In the genomic region with DNA sequence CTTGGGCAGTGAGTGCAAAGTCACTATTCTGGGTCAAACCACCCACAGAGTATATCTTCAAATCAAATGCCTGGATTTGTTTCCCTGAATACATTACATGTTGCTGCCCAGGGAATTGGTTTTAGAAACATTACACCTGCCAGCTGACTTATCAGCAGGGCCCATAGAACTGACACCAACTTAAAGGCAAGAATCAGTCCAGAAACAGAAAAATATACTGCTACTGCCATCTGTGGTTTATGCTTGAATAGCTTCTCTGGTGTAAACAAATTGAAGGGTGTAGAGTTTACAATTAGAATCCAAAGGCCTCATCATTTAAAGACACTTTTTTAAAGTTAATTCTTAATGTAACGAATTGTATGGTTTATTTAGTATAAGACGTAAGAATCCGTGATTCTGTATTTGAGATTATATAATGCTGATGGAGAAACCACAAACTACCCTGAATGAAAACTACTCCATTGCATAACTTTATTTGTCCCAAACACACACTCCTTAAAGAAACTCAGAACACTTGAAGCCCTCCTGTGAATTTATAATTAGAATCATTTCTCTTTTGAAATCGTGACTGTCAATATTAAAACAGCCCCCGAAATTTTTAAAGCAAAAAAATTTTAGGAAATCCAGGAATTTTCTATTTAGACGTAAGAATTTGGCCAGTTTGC, we compare ENCODE assay signal across 8 cellular contexts. TPM values are rescaled to one million over a fixed set of nuclear protein-coding genes. Genes with fewer than 3 reads are reported as not detected.
A peak's percentile ranks its signal among the peaks of the same experiment; 100 is the strongest.
DNase-seq lines count a peak whose midpoint lies in the region; ATAC-seq, FAIRE-seq and TF ChIP-seq lines count a peak whose summit lies in the region.

No MANE protein-coding gene starts in this region.

- peak overlapping the region; percentile 5 for H3K27ac ChIP-seq in OCI-LY1 (ENCODE audit: low read depth, low read length, poor library complexity, severe bottlenecking)
- no peak overlapping the region for H3K27ac ChIP-seq in foreskin keratinocyte

- H3K27me3 ChIP-seq in OCI-LY1 (ENCODE audit: insufficient read depth, low read length) = no peaks in the 10 kb centered on the region
- H3K27me3 ChIP-seq in foreskin keratinocyte = peaks cover 54% of the 10 kb centered on the region

- H3K9me3 ChIP-seq in OCI-LY1 (ENCODE audit: low read length) = no peaks in the 10 kb centered on the region

- TF ChIP-seq CTCF in AG09319 (IDR thresholded peaks at IDR 0.05; ENCODE audit: low read depth, low read length) (peak; percentile 4), OCI-LY1 (IDR thresholded peaks at IDR 0.05; ENCODE audit: low read length) (peak; percentile 53), foreskin keratinocyte (conservative IDR thresholded peaks at IDR 0.05) (peak; percentile 57)

- H3K27ac Mint-ChIP-seq in activated CD4-positive, alpha-beta T cell treated with anti-CD3 and anti-CD28 coated beads for 36 hours = no peak overlapping the region

- POLR2A ChIA-PET in activated CD4-positive, alpha-beta T cell treated with anti-CD3 and anti-CD28 coated beads for 36 hours (lab: Charles Lee) = no interaction called here

- H3K4me3 Mint-ChIP-seq in activated CD4-positive, alpha-beta T cell treated with anti-CD3 and anti-CD28 coated beads for 36 hours = no peak overlapping the region

- no peaks in the 10 kb centered on the region for H4K20me1 ChIP-seq in OCI-LY1 (ENCODE audit: insufficient read depth, low read length)

- H2AFZ ChIP-seq in OCI-LY1 (ENCODE audit: low read length) = no peak overlapping the region

- H3K9ac ChIP-seq in OCI-LY1 (ENCODE audit: low read length) = no peak overlapping the region

- H3K4me2 ChIP-seq in OCI-LY1 (ENCODE audit: low read length) = peak overlapping the region; percentile 34; the same call in 1 of the 2 replicates

- H3K79me2 ChIP-seq in OCI-LY1 (ENCODE audit: insufficient read depth, low read length) = peaks cover 4% of the 10 kb centered on the region; the same call in 1 of the 2 replicates

- CTCF ChIA-PET in activated CD4-positive, alpha-beta T cell treated with anti-CD3 and anti-CD28 coated beads for 36 hours (lab: Charles Lee) = interaction anchor here (0.7 to 2.2 kb wide), 11 partner anchors 8 to 148 kb away, joined by 3 to 9 read pairs (median 4); partner anchors contain the start of gene WDR38

- ATAC-seq in foreskin keratinocyte (no peak), GM19035 (IDR thresholded peaks at IDR 0.05; ENCODE audit: unreplicated experiment) (no peak)
- ATAC-seq in activated CD4-positive, alpha-beta T cell treated with anti-CD3 and anti-CD28 coated beads for 36 hours = no peak

- no peaks in the 10 kb centered on the region for H3K9me2 ChIP-seq in OCI-LY1 (ENCODE audit: low read depth, low read length)

- intact Hi-C loops in activated CD4-positive, alpha-beta T cell treated with anti-CD3 and anti-CD28 coated beads for 36 hours (cut with DNase I, micrococcal nuclease) = loop anchor here (2.0 to 5.0 kb wide), 2 partner anchors 52 to 53 kb away; no protein-coding TSS in a partner anchor

- peak; percentile 42 for FAIRE-seq in GM19239 (lab: Jason Lieb, UNC)

- H3K36me3 ChIP-seq in OCI-LY1 (ENCODE audit: insufficient read depth, low read length) = no peaks in the 10 kb centered on the region

- DNase-seq in AG09319 (ENCODE audit: extremely low read depth, low read depth) (no peak), GM19239 (ENCODE audit: insufficient read length, low spot score) (no peak), foreskin keratinocyte (no peak), KG1 (lab: John Stamatoyannopoulos, UW) (no peak)
- no peak for DNase-seq in activated CD4-positive, alpha-beta T cell treated with anti-CD3 and anti-CD28 coated beads for 36 hours
- no peak for DNase-seq in activated T-cell treated with anti-CD3 and anti-CD28 coated beads, Interleukin-2, amount 50 U/mL, for 48 hours

- peak overlapping the region; percentile 7 for H3K4me3 ChIP-seq in OCI-LY1 (ENCODE audit: low read depth, low read length, poor library complexity, severe bottlenecking)

- H3K9me3 Mint-ChIP-seq in activated CD4-positive, alpha-beta T cell treated with anti-CD3 and anti-CD28 coated beads for 36 hours (ENCODE audit: low read depth) = no peaks in the 10 kb centered on the region

- no peaks in the 10 kb centered on the region for H3K36me3 Mint-ChIP-seq in activated CD4-positive, alpha-beta T cell treated with anti-CD3 and anti-CD28 coated beads for 36 hours (ENCODE audit: low read depth)

- H3K4me1 ChIP-seq in OCI-LY1 (ENCODE audit: insufficient read depth, low read length, severe bottlenecking) (peaks cover 63% of the 10 kb centered on the region), foreskin keratinocyte (no peaks in the 10 kb centered on the region)

- no peaks in the 10 kb centered on the region; the same call in 1 of the 2 replicates for H3F3A ChIP-seq in OCI-LY1 (ENCODE audit: insufficient read depth, low read length)

- H3K27me3 Mint-ChIP-seq in activated CD4-positive, alpha-beta T cell treated with anti-CD3 and anti-CD28 coated beads for 36 hours = peaks cover 60% of the 10 kb centered on the region

- H3K4me1 Mint-ChIP-seq in activated CD4-positive, alpha-beta T cell treated with anti-CD3 and anti-CD28 coated beads for 36 hours = peaks cover 10% of the 10 kb centered on the region

RNA-seq across cellular contexts. Expression of gene NR6A1, which starts 6.2 kb away (rescaled TPM):
- total RNA-seq in foreskin keratinocyte = 0.68 and 1.0 TPM in 2 replicates
- polyA plus RNA-seq in foreskin keratinocyte = 0.18 and 0.39 TPM in 2 replicates
- 1 to 10 TPM in 1 of 2 experiments, under 1 TPM in 1; 0.82 to 1.1 TPM for total RNA-seq in activated CD4-positive, alpha-beta T cell treated with anti-CD3 and anti-CD28 coated beads for 36 hours

RNA-seq across cellular contexts. Expression of gene OLFML2A, which starts 12.0 kb away (rescaled TPM):
- 1.3 and 3.1 TPM in 2 replicates for total RNA-seq in foreskin keratinocyte
- polyA plus RNA-seq in foreskin keratinocyte = 0.51 and 1.5 TPM in 2 replicates
- under 1 TPM in 1 of 2 experiments, not detected in 1; 0.05 TPM for total RNA-seq in activated CD4-positive, alpha-beta T cell treated with anti-CD3 and anti-CD28 coated beads for 36 hours

Comparison
In these comparisons a context has a peak if more than half of its experiments do, and no peak if none do; other contexts are left out.
1. CTCF ChIP-seq: peak in every context shown above with its lines; median percentile 57 in foreskin keratinocyte; 53 in OCI-LY1; 4 in AG09319.